Comparison of ENCODE assay signal across 10 cellular contexts in genomic region chr16:29814592-29814991, GRCh38. TPM values are rescaled to one million over a fixed set of nuclear protein-coding genes. Genes with fewer than 3 reads are reported as not detected.
DNase-seq lines count a peak whose midpoint lies in the region; ATAC-seq and TF ChIP-seq lines count a peak whose summit lies in the region.
"Had no signal": no experiment of that assay in that cellular context is flagged by ENCODE, and none has a peak within 500 bp of the region (broad histone marks: within the 10 kb centered on the region; RNA-seq: fewer than 3 reads in every experiment).

No MANE protein-coding gene starts in this region.

- TF ChIP-seq CTCF in DND-41 (IDR thresholded peaks at IDR 0.05; ENCODE audit: borderline replicate concordance, extremely low read depth, low read length, poor library complexity, severe bottlenecking) (no peak), Panc1 (IDR thresholded peaks at IDR 0.05) (no peak), esophagus squamous epithelium (IDR thresholded peaks at IDR 0.05) (no peak)

- BruUV-seq in Panc1 (replicated peaks; lab: Mats Ljungman, UMichigan), result no TSS peak

- WGBS in esophagus squamous epithelium, 2 donors, result 84 to 89% methylated on average over 3 to 5 of the region's 5 CpGs

- ATAC-seq in DND-41 (ENCODE audit: insufficient read depth, low read depth) (no peak), Panc1 (no peak), HG02763 (IDR thresholded peaks at IDR 0.05; ENCODE audit: unreplicated experiment) (no peak), HG03175 (IDR thresholded peaks at IDR 0.05; ENCODE audit: unreplicated experiment) (no peak)
- ATAC-seq: K562, right lobe of liver had no signal

- H3K36me3 ChIP-seq in DND-41 (ENCODE audit: insufficient read depth, low read length) (peaks cover 31% of the 10 kb centered on the region), Panc1 (ENCODE audit: control insufficient read depth, insufficient read depth, low read length) (peaks cover 5% of the 10 kb centered on the region), esophagus squamous epithelium (peaks cover 4 to 30% (median 5%) of the 10 kb centered on the region in 3 donors), rectal smooth muscle tissue (ENCODE audit: control insufficient read depth, insufficient read depth, low read length) (peaks cover 7% of the 10 kb centered on the region)

- in situ Hi-C loops in Panc1 (cut with HindIII; ENCODE audit: low pct_unique_long_range_greater_than_20kb, low sequenced_read_pairs), result no loop called here

- peaks cover 25% of the 10 kb centered on the region for H4K20me1 ChIP-seq in DND-41 (ENCODE audit: insufficient read depth, low read length)

- DNase-seq in DND-41 (no peak), Panc1 (ENCODE audit: low read depth, low spot score) (no peak), esophagus squamous epithelium (lab: John Stamatoyannopoulos, UW) (no peak), islet precursor cell (no peak), COLO668 (lab: John Stamatoyannopoulos, UW; ENCODE audit: unreplicated experiment) (no peak)

- TF ChIP-seq POLR2A in esophagus squamous epithelium (IDR thresholded peaks at IDR 0.05), result no peak

- H3K79me2 ChIP-seq in DND-41 (ENCODE audit: insufficient read depth, low read length), result peaks cover 52% of the 10 kb centered on the region

- H3K4me1 ChIP-seq in DND-41 (ENCODE audit: insufficient read depth, low read length) (peaks cover 76% of the 10 kb centered on the region), Panc1 (ENCODE audit: control insufficient read depth, insufficient read depth, low read length) (peaks cover 56% of the 10 kb centered on the region), esophagus squamous epithelium (peaks cover 45 to 90% (median 72%) of the 10 kb centered on the region in 3 donors), rectal smooth muscle tissue (ENCODE audit: control insufficient read depth, insufficient read depth, low read length) (peaks cover 25% of the 10 kb centered on the region)

- H3K27me3 ChIP-seq in DND-41 (ENCODE audit: insufficient read depth, low read length, poor library complexity) (no peaks in the 10 kb centered on the region), Panc1 (ENCODE audit: control insufficient read depth, insufficient read depth, low read length) (no peaks in the 10 kb centered on the region), esophagus squamous epithelium (peaks cover 0 to 17% (median 0%) of the 10 kb centered on the region in 4 donors), rectal smooth muscle tissue (ENCODE audit: control insufficient read depth, insufficient read depth, low read length) (no peaks in the 10 kb centered on the region)
- H3K27me3 ChIP-seq: right lobe of liver had no signal

- H3K27ac ChIP-seq in DND-41 (ENCODE audit: low read length) (peak overlapping the region; percentile 99), Panc1 (ENCODE audit: low read length) (peak overlapping the region; percentile 97), esophagus squamous epithelium (peak overlapping the region; percentile 93 to 97 (median 96)), rectal smooth muscle tissue (ENCODE audit: low read depth, low read length) (peak overlapping the region; percentile 76)

- intact Hi-C loops in Panc1 (cut with micrococcal nuclease; ENCODE audit: unreplicated experiment), result loop anchor here (10.0 kb wide), 1 partner anchor 120 kb away; no protein-coding TSS in a partner anchor
- intact Hi-C loops in esophagus squamous epithelium (cut with DNase I), result no loop called here

- H3K4me2 ChIP-seq in DND-41 (ENCODE audit: insufficient read depth, low read length), result peak overlapping the region; percentile 94

- POLR2A ChIA-PET in Panc1 (lab: Charles Lee), result no interaction called here

- H3K9me3 ChIP-seq in DND-41 (ENCODE audit: insufficient read depth, low read length, severe bottlenecking), result no peaks in the 10 kb centered on the region
- no peaks in the 10 kb centered on the region for H3K9me3 ChIP-seq in Panc1 (ENCODE audit: control insufficient read depth, insufficient read depth, low read depth, low read length)
- H3K9me3 ChIP-seq in esophagus squamous epithelium, result no peaks in the 10 kb centered on the region
- H3K9me3 ChIP-seq: right lobe of liver had no signal

- CTCF ChIA-PET in Panc1 (lab: Charles Lee), result no interaction called here

- peak overlapping the region; percentile 36 to 79; a peak in 3 of 4 replicates for H3K4me3 ChIP-seq in DND-41 (ENCODE audit: low read depth in 1 of 2, low read length in 2 of 2)
- H3K4me3 ChIP-seq in Panc1 (ENCODE audit: low read depth in 2 of 2, low read length in 2 of 2), result no peak overlapping the region; a peak in 1 of 4 replicates
- H3K4me3 ChIP-seq in esophagus squamous epithelium, result no peak overlapping the region
- H3K4me3 ChIP-seq in rectal smooth muscle tissue (ENCODE audit: low read length), result peak overlapping the region; percentile 57

- peak overlapping the region; percentile 95 for H3K9ac ChIP-seq in DND-41 (ENCODE audit: low read depth, low read length)
- H3K9ac ChIP-seq in rectal smooth muscle tissue (ENCODE audit: low read length), result peak overlapping the region; percentile 36

- peak overlapping the region; percentile 83 for H2AFZ ChIP-seq in DND-41 (ENCODE audit: low read depth, low read length)

RNA-seq across cellular contexts. Expression of gene PAGR1, which starts 1.4 kb away (rescaled TPM):
- total RNA-seq in Panc1 (2021; ENCODE audit: unreplicated experiment) (42.5 TPM), esophagus squamous epithelium (10 to 100 TPM; 25.4 to 37.6 (median 32.8) TPM)
- polyA plus RNA-seq in Panc1 (2012; ENCODE audit: insufficient read length), result 41.6 TPM

RNA-seq across cellular contexts. Expression of gene PRRT2, which starts 2.6 kb away (rescaled TPM):
- total RNA-seq in Panc1 (2021; ENCODE audit: unreplicated experiment) (9.7 TPM), esophagus squamous epithelium (1 to 10 TPM in 1 of 4 donors, under 1 TPM in 2, not detected in 1; 0.40 to 1.9 (median 0.53) TPM)
- polyA plus RNA-seq in Panc1 (2012; ENCODE audit: insufficient read length), result 7.7 TPM

RNA-seq across cellular contexts. Expression of gene MVP, which starts 5.7 kb away (rescaled TPM):
- total RNA-seq in Panc1 (2021; ENCODE audit: unreplicated experiment), result 107 TPM
- 210 TPM for polyA plus RNA-seq in Panc1 (2012; ENCODE audit: insufficient read length)
- total RNA-seq in esophagus squamous epithelium, result 100 to 1,000 TPM in 2 of 4 donors, 10 to 100 TPM in 2; 54.0 to 133 (median 97.6) TPM

RNA-seq across cellular contexts. Expression of gene MAZ, which starts 8.3 kb away (rescaled TPM):
- total RNA-seq in Panc1 (2021; ENCODE audit: unreplicated experiment) (426 TPM), esophagus squamous epithelium (10 to 100 TPM; 87.0 to 99.0 (median 97.3) TPM)
- polyA plus RNA-seq in Panc1 (2012; ENCODE audit: insufficient read length), result 591 TPM

RNA-seq across cellular contexts. Expression of gene KIF22, which starts 24.0 kb away (rescaled TPM):
- total RNA-seq in Panc1 (2021; ENCODE audit: unreplicated experiment) (111 TPM), esophagus squamous epithelium (10 to 100 TPM; 31.0 to 46.3 (median 37.6) TPM)
- polyA plus RNA-seq in Panc1 (2012; ENCODE audit: insufficient read length), result 82.0 TPM

Comparison
In these comparisons a context has a peak if more than half of its experiments do, and no peak if none do; other contexts are left out.
1. H3K4me3 ChIP-seq: peak in DND-41 (2 of 2) and rectal smooth muscle tissue (single experiment); none in Panc1 (0 of 2) and esophagus squamous epithelium (0 of 4).
2. Peak in every context shown above with its lines, with median percentiles within 50 percentile points of each other: H3K27ac ChIP-seq.